ENCODE assay signal across 1 cellular context in the genomic region with DNA sequence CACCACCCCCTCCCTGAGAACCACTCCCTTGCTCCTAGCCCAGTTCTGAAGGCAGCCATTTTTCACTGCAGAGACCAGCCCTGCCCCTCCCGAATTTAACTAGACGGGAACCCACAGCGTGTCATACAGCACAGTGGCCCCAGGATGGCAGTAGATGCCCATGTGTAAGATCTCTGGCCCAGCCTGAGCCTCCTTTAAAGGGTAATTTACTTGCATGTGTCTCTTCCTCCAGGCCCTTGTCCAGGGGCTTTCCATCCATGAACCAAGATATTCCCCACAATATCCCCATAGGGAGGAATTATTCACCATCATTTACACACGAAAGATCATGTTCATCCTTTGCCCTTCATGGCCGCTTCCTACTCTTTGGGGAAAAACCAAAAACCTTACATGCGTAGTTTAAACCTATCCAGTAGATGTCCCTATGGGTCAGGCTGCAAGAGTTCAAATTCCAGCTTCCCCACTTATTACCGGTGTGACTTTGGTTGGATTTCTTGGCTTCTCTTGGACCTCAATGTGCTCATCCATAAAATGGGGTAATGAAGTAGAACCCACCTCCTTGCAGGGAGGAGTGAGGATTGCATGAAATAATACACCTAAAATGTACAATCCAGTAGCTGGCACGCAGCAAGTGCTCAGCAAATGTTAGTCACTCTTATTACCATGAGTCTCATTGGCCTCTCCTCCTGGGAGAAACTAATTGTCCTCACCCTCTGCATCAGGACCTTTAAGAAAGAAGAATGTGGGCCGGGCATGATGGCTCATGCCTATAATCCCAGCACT.
A peak's percentile ranks its signal among the peaks of the same experiment; 100 is the strongest.
TF ChIP-seq lines count a peak whose summit lies in the region.

No MANE protein-coding gene starts in this region.

TF ChIP-seq in K562, 482 proteins besides CTCF, POLR2A, EP300 and RAD21 (continued from another document):
- TF ChIP-seq, protein P1, sequence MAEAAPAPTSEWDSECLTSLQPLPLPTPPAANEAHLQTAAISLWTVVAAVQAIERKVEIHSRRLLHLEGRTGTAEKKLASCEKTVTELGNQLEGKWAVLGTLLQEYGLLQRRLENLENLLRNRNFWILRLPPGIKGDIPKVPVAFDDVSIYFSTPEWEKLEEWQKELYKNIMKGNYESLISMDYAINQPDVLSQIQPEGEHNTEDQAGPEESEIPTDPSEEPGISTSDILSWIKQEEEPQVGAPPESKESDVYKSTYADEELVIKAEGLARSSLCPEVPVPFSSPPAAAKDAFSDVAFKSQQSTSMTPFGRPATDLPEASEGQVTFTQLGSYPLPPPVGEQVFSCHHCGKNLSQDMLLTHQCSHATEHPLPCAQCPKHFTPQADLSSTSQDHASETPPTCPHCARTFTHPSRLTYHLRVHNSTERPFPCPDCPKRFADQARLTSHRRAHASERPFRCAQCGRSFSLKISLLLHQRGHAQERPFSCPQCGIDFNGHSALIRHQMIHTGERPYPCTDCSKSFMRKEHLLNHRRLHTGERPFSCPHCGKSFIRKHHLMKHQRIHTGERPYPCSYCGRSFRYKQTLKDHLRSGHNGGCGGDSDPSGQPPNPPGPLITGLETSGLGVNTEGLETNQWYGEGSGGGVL (CRISPR knock-in tag; IDR thresholded peaks at IDR 0.05) = no peak
- TF ChIP-seq ZFP91 (CRISPR knock-in tag; IDR thresholded peaks at IDR 0.05) (no peak), CREB1 (IDR thresholded peaks at IDR 0.05) (0 out of 2 replicates have a peak, but pooled peaks have one; percentile 39), CREB1 (CRISPR knock-in tag; IDR thresholded peaks at IDR 0.05) (peak; percentile 71; the same call in 1 of the 2 replicates), SRF (CRISPR knock-in tag; IDR thresholded peaks at IDR 0.05) (peak in 1 of 2 experiments; percentile 41; a peak in 1 of 4 replicates), MED1 (CRISPR knock-in tag; IDR thresholded peaks at IDR 0.05; ENCODE audit: borderline replicate concordance) (no peak), ZNF134 (CRISPR knock-in tag; conservative IDR thresholded peaks at IDR 0.05) (no peak), RFX5 (IDR thresholded peaks at IDR 0.05; ENCODE audit: low read depth, low read length) (no peak), MYNN (IDR thresholded peaks at IDR 0.05) (no peak), MYNN (CRISPR knock-in tag; IDR thresholded peaks at IDR 0.05) (no peak), TAF9B (IDR thresholded peaks at IDR 0.05; ENCODE audit: partially characterized antibody) (no peak), ZNF518B (CRISPR knock-in tag; IDR thresholded peaks at IDR 0.05) (no peak), ZBTB26 (CRISPR knock-in tag; IDR thresholded peaks at IDR 0.05) (0 out of 2 replicates have a peak, but pooled peaks have one; percentile 8), RREB1 (CRISPR knock-in tag; IDR thresholded peaks at IDR 0.05) (0 out of 2 replicates have a peak, but pooled peaks have one; percentile 31), TCF7L2 (IDR thresholded peaks at IDR 0.05; ENCODE audit: low read depth, low read length) (no peak), GTF2E2 (tag; IDR thresholded peaks at IDR 0.05) (peak; percentile 57; the same call in 1 of the 2 replicates), HDAC2 (IDR thresholded peaks at IDR 0.05) (0 out of 2 replicates have a peak, but pooled peaks have one; percentile 68), NBN (IDR thresholded peaks at IDR 0.05; ENCODE audit: low read depth) (no peak), ZBTB17 (CRISPR knock-in tag; IDR thresholded peaks at IDR 0.05) (peak; percentile 21; the same call in 1 of the 2 replicates), ZKSCAN1 (IDR thresholded peaks at IDR 0.05; ENCODE audit: low read depth, low read length) (peak; percentile 35; the same call in 1 of the 2 replicates), SPI1 (IDR thresholded peaks at IDR 0.05; ENCODE audit: borderline replicate concordance, low read depth, low read length) (0 out of 2 replicates have a peak, but pooled peaks have one; percentile 24), MTA1 (IDR thresholded peaks at IDR 0.05; ENCODE audit: borderline replicate concordance) (no peak), RBM25 (IDR thresholded peaks at IDR 0.05; ENCODE audit: low read depth, low read length, severe bottlenecking) (peak; percentile 97)
- TF ChIP-seq, protein P2, sequence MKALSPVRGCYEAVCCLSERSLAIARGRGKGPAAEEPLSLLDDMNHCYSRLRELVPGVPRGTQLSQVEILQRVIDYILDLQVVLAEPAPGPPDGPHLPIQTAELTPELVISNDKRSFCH (CRISPR knock-in tag; IDR thresholded peaks at IDR 0.05) = no peak
- TF ChIP-seq, protein P2 (tag; IDR thresholded peaks at IDR 0.05) = no peak
- TF ChIP-seq, protein P3, sequence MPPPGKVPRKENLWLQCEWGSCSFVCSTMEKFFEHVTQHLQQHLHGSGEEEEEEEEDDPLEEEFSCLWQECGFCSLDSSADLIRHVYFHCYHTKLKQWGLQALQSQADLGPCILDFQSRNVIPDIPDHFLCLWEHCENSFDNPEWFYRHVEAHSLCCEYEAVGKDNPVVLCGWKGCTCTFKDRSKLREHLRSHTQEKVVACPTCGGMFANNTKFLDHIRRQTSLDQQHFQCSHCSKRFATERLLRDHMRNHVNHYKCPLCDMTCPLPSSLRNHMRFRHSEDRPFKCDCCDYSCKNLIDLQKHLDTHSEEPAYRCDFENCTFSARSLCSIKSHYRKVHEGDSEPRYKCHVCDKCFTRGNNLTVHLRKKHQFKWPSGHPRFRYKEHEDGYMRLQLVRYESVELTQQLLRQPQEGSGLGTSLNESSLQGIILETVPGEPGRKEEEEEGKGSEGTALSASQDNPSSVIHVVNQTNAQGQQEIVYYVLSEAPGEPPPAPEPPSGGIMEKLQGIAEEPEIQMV (tag; conservative IDR thresholded peaks at IDR 0.05; ENCODE audit: low read depth) = 0 out of 2 replicates have a peak, but pooled peaks have one; percentile 12
- TF ChIP-seq, protein P4, sequence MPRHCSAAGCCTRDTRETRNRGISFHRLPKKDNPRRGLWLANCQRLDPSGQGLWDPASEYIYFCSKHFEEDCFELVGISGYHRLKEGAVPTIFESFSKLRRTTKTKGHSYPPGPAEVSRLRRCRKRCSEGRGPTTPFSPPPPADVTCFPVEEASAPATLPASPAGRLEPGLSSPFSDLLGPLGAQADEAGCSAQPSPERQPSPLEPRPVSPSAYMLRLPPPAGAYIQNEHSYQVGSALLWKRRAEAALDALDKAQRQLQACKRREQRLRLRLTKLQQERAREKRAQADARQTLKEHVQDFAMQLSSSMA (CRISPR knock-in tag; IDR thresholded peaks at IDR 0.05) = no peak
- TF ChIP-seq, protein P5, sequence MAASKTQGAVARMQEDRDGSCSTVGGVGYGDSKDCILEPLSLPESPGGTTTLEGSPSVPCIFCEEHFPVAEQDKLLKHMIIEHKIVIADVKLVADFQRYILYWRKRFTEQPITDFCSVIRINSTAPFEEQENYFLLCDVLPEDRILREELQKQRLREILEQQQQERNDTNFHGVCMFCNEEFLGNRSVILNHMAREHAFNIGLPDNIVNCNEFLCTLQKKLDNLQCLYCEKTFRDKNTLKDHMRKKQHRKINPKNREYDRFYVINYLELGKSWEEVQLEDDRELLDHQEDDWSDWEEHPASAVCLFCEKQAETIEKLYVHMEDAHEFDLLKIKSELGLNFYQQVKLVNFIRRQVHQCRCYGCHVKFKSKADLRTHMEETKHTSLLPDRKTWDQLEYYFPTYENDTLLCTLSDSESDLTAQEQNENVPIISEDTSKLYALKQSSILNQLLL (CRISPR knock-in tag; IDR thresholded peaks at IDR 0.05; ENCODE audit: borderline replicate concordance) = no peak
